16 cellular contexts compared by ENCODE assay signal in genomic region chr2:127165539-127165935, GRCh38. TPM values are rescaled to one million over a fixed set of nuclear protein-coding genes. Genes with fewer than 3 reads are reported as not detected.
DNase-seq lines count a peak whose midpoint lies in the region; ATAC-seq, FAIRE-seq and TF ChIP-seq lines count a peak whose summit lies in the region.
"Had no signal": no experiment of that assay in that cellular context is flagged by ENCODE, and none has a peak within 500 bp of the region (broad histone marks: within the 10 kb centered on the region; RNA-seq: fewer than 3 reads in every experiment).

No MANE protein-coding gene starts in this region.

- TF ChIP-seq CTCF in right atrium auricular region (IDR thresholded peaks at IDR 0.05) (no peak), left ventricle myocardium inferior (IDR thresholded peaks at IDR 0.05; ENCODE audit: borderline replicate concordance) (no peak), esophagus muscularis mucosa (IDR thresholded peaks at IDR 0.05) (no peak), ovary (IDR thresholded peaks at IDR 0.05) (no peak)

- no peaks in the 10 kb centered on the region for H3K36me3 ChIP-seq in right atrium auricular region
- no peaks in the 10 kb centered on the region for H3K36me3 ChIP-seq in left ventricle myocardium inferior
- no peaks in the 10 kb centered on the region for H3K36me3 ChIP-seq in esophagus muscularis mucosa
- no peaks in the 10 kb centered on the region for H3K36me3 ChIP-seq in ovary
- H3K36me3 ChIP-seq in small intestine (ENCODE audit: control insufficient read depth in 2 of 2, insufficient read depth in 2 of 2, low read length in 2 of 2), result no peaks in the 10 kb centered on the region

- no peaks in the 10 kb centered on the region for H3K4me1 ChIP-seq in right atrium auricular region
- H3K4me1 ChIP-seq in left ventricle myocardium inferior, result no peaks in the 10 kb centered on the region
- peaks cover 0 to 11% (median 0%) of the 10 kb centered on the region in 4 donors for H3K4me1 ChIP-seq in esophagus muscularis mucosa
- no peaks in the 10 kb centered on the region for H3K4me1 ChIP-seq in ovary (ENCODE audit: insufficient read depth)
- no peaks in the 10 kb centered on the region for H3K4me1 ChIP-seq in small intestine (ENCODE audit: control insufficient read depth in 2 of 2, insufficient read depth in 1 of 2, low read depth in 1 of 2, low read length in 1 of 2)
- H3K4me1 ChIP-seq: testis had no signal

- H3K9me3 ChIP-seq in right atrium auricular region (no peaks in the 10 kb centered on the region), left ventricle myocardium inferior (replicated peaks) (no peaks in the 10 kb centered on the region), esophagus muscularis mucosa (no peaks in the 10 kb centered on the region), ovary (no peaks in the 10 kb centered on the region), small intestine (ENCODE audit: control insufficient read depth, low read depth) (no peaks in the 10 kb centered on the region)
- H3K9me3 ChIP-seq: testis had no signal

- DNase-seq in right atrium auricular region (ENCODE audit: low spot score) (peak; percentile 54), left ventricle myocardium inferior (no peak), NCI-H774 (lab: John Stamatoyannopoulos, UW) (peak; percentile 68), esophagus muscularis mucosa (ENCODE audit: extremely low spot score) (peak; percentile 81), ovary (no peak), small intestine (no peak), NCI-H2227 (lab: John Stamatoyannopoulos, UW; ENCODE audit: unreplicated experiment) (no peak)
- DNase-seq: activated naive CD4-positive, alpha-beta T cell treated with Interleukin-2 at 50 U/mL for 16 hours; GOT3; naive B cell; NCI-H2171 treated with DMSO at 0.1 percent for 48 hours; testis had no signal

- intact Hi-C loops in left ventricle myocardium inferior (cut with micrococcal nuclease), result no loop called here
- intact Hi-C loops in esophagus muscularis mucosa (cut with DNase I), result no loop called here
- intact Hi-C loops in ovary (cut with DNase I), result no loop called here

- TF ChIP-seq POLR2A in esophagus muscularis mucosa (IDR thresholded peaks at IDR 0.05; ENCODE audit: low read depth), result no peak
- no peak for TF ChIP-seq POLR2A in ovary (IDR thresholded peaks at IDR 0.05)

- H3K4me3 ChIP-seq in right atrium auricular region (no peak overlapping the region), left ventricle myocardium inferior (no peak overlapping the region), esophagus muscularis mucosa (no peak overlapping the region), ovary (no peak overlapping the region), small intestine (ENCODE audit: low read depth in 1 of 2, low read length in 2 of 2) (no peak overlapping the region)
- H3K4me3 ChIP-seq: dorsolateral prefrontal cortex, testis had no signal

- FAIRE-seq in small intestine (lab: Jason Lieb, UNC), result no peak

- 88% methylated on average over 1 of the region's 3 CpGs for WGBS in esophagus muscularis mucosa
- WGBS in ovary, 3 donors, result 75 to 88% (median 84%) methylated on average over 3 of the region's 3 CpGs
- WGBS in small intestine, 3 donors, result 70 to 72% (median 71%) methylated on average over 3 of the region's 3 CpGs

- no peak for ATAC-seq in HG03354 (IDR thresholded peaks at IDR 0.05; ENCODE audit: poor library complexity, severe bottlenecking, unreplicated experiment)

- no peak for TF ChIP-seq EP300 in esophagus muscularis mucosa (IDR thresholded peaks at IDR 0.05)
- no peak for TF ChIP-seq EP300 in ovary (IDR thresholded peaks at IDR 0.05)

- H3K27ac ChIP-seq in right atrium auricular region (no peak overlapping the region), left ventricle myocardium inferior (replicated peaks) (no peak overlapping the region), esophagus muscularis mucosa (replicated peaks in 1 of 4) (no peak overlapping the region), ovary (no peak overlapping the region), small intestine (ENCODE audit: low read depth in 1 of 2, low read length in 1 of 2) (no peak overlapping the region)
- H3K27ac ChIP-seq: dorsolateral prefrontal cortex, testis had no signal

- H3K27me3 ChIP-seq in right atrium auricular region (no peaks in the 10 kb centered on the region), left ventricle myocardium inferior (ENCODE audit: low read depth) (peaks cover 31% of the 10 kb centered on the region), esophagus muscularis mucosa (no peaks in the 10 kb centered on the region), ovary (no peaks in the 10 kb centered on the region), small intestine (ENCODE audit: control insufficient read depth in 2 of 2, insufficient read depth in 2 of 2, low read length in 2 of 2) (no peaks in the 10 kb centered on the region)
- H3K27me3 ChIP-seq: dorsolateral prefrontal cortex, testis had no signal

RNA-seq across cellular contexts. Expression of gene CYP27C1, which starts 54.6 kb away (rescaled TPM):
- total RNA-seq in right atrium auricular region (under 1 TPM in 1 of 2 donors, not detected in 1; 0.24 TPM), left ventricle myocardium inferior (0.11 TPM), esophagus muscularis mucosa (under 1 TPM in 2 of 4 donors, not detected in 2; under 0.01 to 0.26 TPM), ovary (under 1 TPM in 6 of 7 donors, not detected in 1; 0.10 to 0.48 (median 0.17) TPM)
- polyA plus RNA-seq in ovary (under 1 TPM; 0.07 to 0.52 TPM), small intestine (under 1 TPM in 1 of 3 donors, not detected in 2; 0.24 TPM)
- total RNA-seq: OCI-LY7 had no signal
- polyA plus RNA-seq: AG04450 had no signal

RNA-seq across cellular contexts. Expression of gene BIN1, which starts 58.6 kb away (rescaled TPM):
- total RNA-seq in right atrium auricular region, result 10 to 100 TPM in 1 of 2 donors, 1 to 10 TPM in 1; 7.6 to 15.3 TPM
- 15.8 TPM for total RNA-seq in left ventricle myocardium inferior
- 10 to 100 TPM; 32.4 to 78.2 (median 50.2) TPM for total RNA-seq in esophagus muscularis mucosa
- total RNA-seq in ovary, result 10 to 100 TPM; 25.2 to 77.3 (median 57.6) TPM
- 10 to 100 TPM; 16.7 to 32.6 TPM for polyA plus RNA-seq in ovary
- 10 to 100 TPM in 2 of 3 donors, 1 to 10 TPM in 1; 6.7 to 40.7 (median 16.8) TPM for polyA plus RNA-seq in small intestine

Comparison
In these comparisons a context has a peak if more than half of its experiments do, and no peak if none do; other contexts are left out.
1. DNase-seq: peak in right atrium auricular region (single experiment), NCI-H774 (single experiment) and esophagus muscularis mucosa (single experiment); none in left ventricle myocardium inferior (single experiment), ovary (0 of 5), small intestine (single experiment) and NCI-H2227 (single experiment).